Comparison of ENCODE assay signal across 8 cellular contexts in genomic region chr7:142581341-142581740, GRCh38.
DNase-seq lines count a peak whose midpoint lies in the region; ATAC-seq, FAIRE-seq and TF ChIP-seq lines count a peak whose summit lies in the region.

No MANE protein-coding gene starts in this region.

- H3K4me3 ChIP-seq in kidney (ENCODE audit: low read length in 2 of 2): no peak overlapping the region

- no peaks in the 10 kb centered on the region for H3K27me3 Mint-ChIP-seq in activated CD4-positive, alpha-beta T cell treated with anti-CD3 and anti-CD28 coated beads, Interleukin-2, amount 10 ng/mL, durations not matched to agents 7 days and 5 days
- no peaks in the 10 kb centered on the region for H3K27me3 Mint-ChIP-seq in nephron progenitor cell (ENCODE audit: low read depth, poor library complexity)

- H3K36me3 ChIP-seq in kidney (ENCODE audit: control insufficient read depth in 1 of 2, insufficient read depth in 2 of 2, low read length in 2 of 2): no peaks in the 10 kb centered on the region

- no peaks in the 10 kb centered on the region for H3K4me1 ChIP-seq in kidney (ENCODE audit: control insufficient read depth in 1 of 2, insufficient read depth in 1 of 2, low read depth in 1 of 2, low read length in 2 of 2)

- POLR2A ChIA-PET in activated CD4-positive, alpha-beta T cell treated with anti-CD3 and anti-CD28 coated beads, Interleukin-2, amount 10 ng/mL, durations not matched to agents 7 days and 5 days (lab: Charles Lee): no interaction called here

- peak overlapping the region; percentile 87 for H3K27ac Mint-ChIP-seq in activated CD4-positive, alpha-beta T cell treated with anti-CD3 and anti-CD28 coated beads, Interleukin-2, amount 10 ng/mL, durations not matched to agents 7 days and 5 days
- H3K27ac Mint-ChIP-seq in nephron progenitor cell: peak overlapping the region; percentile 80

- H3K9me3 Mint-ChIP-seq in activated CD4-positive, alpha-beta T cell treated with anti-CD3 and anti-CD28 coated beads, Interleukin-2, amount 10 ng/mL, durations not matched to agents 7 days and 5 days: no peaks in the 10 kb centered on the region
- no peaks in the 10 kb centered on the region for H3K9me3 Mint-ChIP-seq in nephron progenitor cell

- DNase-seq in AML-193 (lab: John Stamatoyannopoulos, UW) (peak; percentile 85), GM19239 (ENCODE audit: insufficient read length, low spot score) (peak; percentile 50), nephron progenitor cell (no peak), kidney (no peak), ureter (ENCODE audit: low spot score) (no peak), cortex of kidney (lab: John Stamatoyannopoulos, UW) (no peak)
- peak; percentile 48 for DNase-seq in activated CD4-positive, alpha-beta T cell treated with anti-CD3 and anti-CD28 coated beads, Interleukin-2, amount 10 ng/mL, durations not matched to agents 7 days and 5 days

- H3K27ac ChIP-seq in kidney (ENCODE audit: low read depth in 2 of 2, low read length in 2 of 2): no peak overlapping the region

- H3K4me1 Mint-ChIP-seq in activated CD4-positive, alpha-beta T cell treated with anti-CD3 and anti-CD28 coated beads, Interleukin-2, amount 10 ng/mL, durations not matched to agents 7 days and 5 days: peaks cover 38% of the 10 kb centered on the region
- H3K4me1 Mint-ChIP-seq in nephron progenitor cell: peaks cover 5% of the 10 kb centered on the region

- intact Hi-C loops in kidney (cut with DNase I): no loop called here

- H3K9me3 ChIP-seq in kidney (ENCODE audit: control insufficient read depth in 1 of 2, low read length in 2 of 2): no peaks in the 10 kb centered on the region

- no peak for FAIRE-seq in GM19239 (lab: Jason Lieb, UNC)
- FAIRE-seq in kidney (lab: Jason Lieb, UNC): no peak

- H3K4me3 Mint-ChIP-seq in activated CD4-positive, alpha-beta T cell treated with anti-CD3 and anti-CD28 coated beads, Interleukin-2, amount 10 ng/mL, durations not matched to agents 7 days and 5 days: peak overlapping the region; percentile 50
- no peak overlapping the region for H3K4me3 Mint-ChIP-seq in nephron progenitor cell

- no peaks in the 10 kb centered on the region for H3K36me3 Mint-ChIP-seq in activated CD4-positive, alpha-beta T cell treated with anti-CD3 and anti-CD28 coated beads, Interleukin-2, amount 10 ng/mL, durations not matched to agents 7 days and 5 days (ENCODE audit: low read depth)
- H3K36me3 Mint-ChIP-seq in nephron progenitor cell (ENCODE audit: low read depth): no peaks in the 10 kb centered on the region

- TF ChIP-seq CTCF in nephron progenitor cell (IDR thresholded peaks at IDR 0.05) (no peak), kidney (IDR thresholded peaks at IDR 0.05; ENCODE audit: borderline replicate concordance, extremely low read depth, insufficient read depth) (no peak)

- CTCF ChIA-PET in activated CD4-positive, alpha-beta T cell treated with anti-CD3 and anti-CD28 coated beads, Interleukin-2, amount 10 ng/mL, durations not matched to agents 7 days and 5 days (lab: Charles Lee): interaction anchor here (0.9 to 2.3 kb wide), 3 partner anchors 26 to 127 kb away, joined by 3 to 10 read pairs (median 4); no protein-coding TSS in a partner anchor

- H3K9ac ChIP-seq in kidney (ENCODE audit: low read length in 2 of 2): no peak overlapping the region

- ATAC-seq in HG03135 (IDR thresholded peaks at IDR 0.05; ENCODE audit: unreplicated experiment): peak; percentile 69

Comparison
In these comparisons a context has a peak if more than half of its experiments do, and no peak if none do; other contexts are left out.
1. DNase-seq: peak in AML-193 (2 of 2), GM19239 (single experiment) and activated CD4-positive, alpha-beta T cell treated with anti-CD3 and anti-CD28 coated beads, Interleukin-2, amount 10 ng/mL, durations not matched to agents 7 days and 5 days (single experiment); none in nephron progenitor cell (single experiment), kidney (single experiment), ureter (single experiment) and cortex of kidney (single experiment).